Comparison of ENCODE assay signal across 35 cellular contexts in genomic region chr2:26880910-26881435, GRCh38. TPM values are rescaled to one million over a fixed set of nuclear protein-coding genes. Genes with fewer than 3 reads are reported as not detected.
"Had no signal": no experiment of that assay in that cellular context is flagged by ENCODE, and none has a peak within 500 bp of the region (broad histone marks: within the 10 kb centered on the region; RNA-seq: fewer than 3 reads in every experiment).

No MANE protein-coding gene starts in this region.

- H3K4me1 Mint-ChIP-seq: activated naive CD4-positive, alpha-beta T cell treated with anti-CD3 and anti-CD28 coated beads, Interleukin-2, amount 10 ng/mL, durations not matched to agents 7 days and 5 days had no signal

- H3K27me3 ChIP-seq: MG63 had no signal

- H3K4me3 Mint-ChIP-seq: activated naive CD4-positive, alpha-beta T cell treated with anti-CD3 and anti-CD28 coated beads, Interleukin-2, amount 10 ng/mL, durations not matched to agents 7 days and 5 days; activated naive CD8-positive, alpha-beta T cell; activated naive CD8-positive, alpha-beta T cell treated with anti-CD3 and anti-CD28 coated beads, Interleukin-2, amount 50 U/mL, for 24 hours; activated T-cell treated with anti-CD3 and anti-CD28 coated beads, Interleukin-2, amount 50 U/mL, for 4 hours; activated T-helper 1 cell treated with anti-CD3 and anti-CD28 coated beads, Interleukin-12 subunit alpha, Interleukin-12 subunit beta, Interleukin-2, Interleukin-4 antibody, amounts not matched to agents 30 ng/mL and 10 ng/mL and 1 ng/mL, durations not matched to agents 14 hours and 24 hours and 36 hours had no signal

- H2AFZ ChIP-seq: PC-9 had no signal

- H3K9me3 ChIP-seq: MG63, SJCRH30 had no signal

- H3K36me3 Mint-ChIP-seq: activated naive CD4-positive, alpha-beta T cell treated with anti-CD3 and anti-CD28 coated beads, Interleukin-2, amount 10 ng/mL, durations not matched to agents 7 days and 5 days; activated naive CD8-positive, alpha-beta T cell had no signal

- H3K27ac Mint-ChIP-seq: activated naive CD4-positive, alpha-beta T cell treated with anti-CD3 and anti-CD28 coated beads, Interleukin-2, amount 10 ng/mL, durations not matched to agents 7 days and 5 days; activated naive CD8-positive, alpha-beta T cell; activated naive CD8-positive, alpha-beta T cell treated with anti-CD3 and anti-CD28 coated beads, Interleukin-2, amount 50 U/mL, for 24 hours; activated T-helper 1 cell treated with anti-CD3 and anti-CD28 coated beads, Interleukin-12 subunit alpha, Interleukin-12 subunit beta, Interleukin-2, Interleukin-4 antibody, amounts not matched to agents 30 ng/mL and 10 ng/mL and 1 ng/mL, durations not matched to agents 14 hours and 24 hours and 36 hours had no signal

- H3K4me3 ChIP-seq: cardiac muscle cell, MG63, PC-9, SJCRH30, SK-N-MC had no signal

- H3K9me3 Mint-ChIP-seq: activated naive CD4-positive, alpha-beta T cell treated with anti-CD3 and anti-CD28 coated beads, Interleukin-2, amount 10 ng/mL, durations not matched to agents 7 days and 5 days; activated naive CD8-positive, alpha-beta T cell treated with anti-CD3 and anti-CD28 coated beads, Interleukin-2, amount 50 U/mL, for 24 hours; activated T-cell treated with anti-CD3 and anti-CD28 coated beads, Interleukin-2, amount 50 U/mL, for 4 hours; activated T-helper 1 cell treated with anti-CD3 and anti-CD28 coated beads, Interleukin-12 subunit alpha, Interleukin-12 subunit beta, Interleukin-2, Interleukin-4 antibody, amounts not matched to agents 30 ng/mL and 10 ng/mL and 1 ng/mL, durations not matched to agents 14 hours and 24 hours and 36 hours had no signal

- H3K27ac ChIP-seq: cardiac muscle cell, PC-9, RWPE1, SJCRH30, SK-N-MC, WERI-Rb-1 had no signal

- H3K4me2 ChIP-seq: PC-9 had no signal

- FAIRE-seq: RCC 7860 had no signal

- DNase-seq: activated CD4-positive, alpha-beta T cell treated with anti-CD3 and anti-CD28 coated beads for 1 hour; activated CD4-positive, alpha-beta T cell treated with anti-CD3 and anti-CD28 coated beads for 48 hours; activated CD4-positive, alpha-beta T cell treated with anti-CD3 and anti-CD28 coated beads, Interleukin-2, amount 50 U/mL, for 4 hours; activated CD4-positive, CD25-positive, alpha-beta regulatory T cell; activated CD8-positive, alpha-beta memory T cell treated with anti-CD3 and anti-CD28 coated beads, Interleukin-2, amount 50 U/mL, for 4 hours; activated gamma-delta T cell treated with Interleukin-2 at 50 U/mL for 16 hours; activated naive CD4-positive, alpha-beta T cell treated with anti-CD3 and anti-CD28 coated beads, Interleukin-2, amount 10 ng/mL, durations not matched to agents 7 days and 5 days; activated naive CD8-positive, alpha-beta T cell treated with anti-CD3 and anti-CD28 coated beads, Interleukin-2, amount 50 U/mL, for 24 hours; activated T-cell treated with anti-CD3 and anti-CD28 coated beads for 4 hours; activated T-cell treated with anti-CD3 and anti-CD28 coated beads, Interleukin-2, amount 50 U/mL, for 4 hours; anterior cingulate cortex; Kasumi-1; KG1; MG63; NCI-H1092; NCI-H1436 treated with DMSO at 0.1 percent for 48 hours; NCI-H1694 treated with DMSO at 0.1 percent for 48 hours; NCI-H2029; NCI-H345; NCI-H510A; NCI-H526; NCI-H748 treated with DMSO at 0.1 percent for 48 hours; NK-92 treated with Interleukin-12 subunit alpha and Interleukin-12 subunit beta, amount 100 ng/mL, for 24 hours; PC-9; SHP77; SJCRH30; T1000; WERI-Rb-1 had no signal

- H3K36me3 ChIP-seq: cardiac muscle cell, MG63, SJCRH30 had no signal

- ATAC-seq: activated naive CD8-positive, alpha-beta T cell treated with anti-CD3 and anti-CD28 coated beads, Interleukin-2, amount 50 U/mL, for 24 hours; activated T-cell treated with anti-CD3 and anti-CD28 coated beads, Interleukin-2, amount 50 U/mL, for 4 hours had no signal

RNA-seq across cellular contexts. Expression of gene DPYSL5, which starts 33.0 kb away (rescaled TPM):
- total RNA-seq: activated T-cell treated with anti-CD3 and anti-CD28 coated beads, Interleukin-2, amount 50 U/mL, for 4 hours; PC-9; T-helper 2 cell treated with Interferon-gamma antibody and Interleukin-4, amounts not matched to agents 100 ng/mL and 5 ng/mL, for 36 hours had no signal
